In genomic region chr15:64855206-64856000, GRCh38 we compare ENCODE assay signal across 9 cellular contexts. TPM values are rescaled to one million over a fixed set of nuclear protein-coding genes. Genes with fewer than 3 reads are reported as not detected.
DNase-seq lines count a peak whose midpoint lies in the region; ATAC-seq, FAIRE-seq and TF ChIP-seq lines count a peak whose summit lies in the region.
"Had no signal": no experiment of that assay in that cellular context is flagged by ENCODE, and none has a peak within 500 bp of the region (broad histone marks: within the 10 kb centered on the region; RNA-seq: fewer than 3 reads in every experiment).

No MANE protein-coding gene starts in this region.

- no peak overlapping the region for H3K56ac ChIP-seq in H9 (ENCODE audit: insufficient read length, low read depth, low read length)

- no peak for ATAC-seq in HG03097 (IDR thresholded peaks at IDR 0.05; ENCODE audit: low FRiP score, unreplicated experiment)

- H2BK5ac ChIP-seq in H9 (ENCODE audit: insufficient read length, low read length), result no peak overlapping the region

- H2BK120ac ChIP-seq in H9 (ENCODE audit: low read depth, low read length, poor library complexity, severe bottlenecking), result no peak overlapping the region

- H4K5ac ChIP-seq in H9 (ENCODE audit: insufficient read length, low read depth, low read length), result no peak overlapping the region

- no peaks in the 10 kb centered on the region for H3K79me1 ChIP-seq in H9 (ENCODE audit: insufficient read depth, low read depth, low read length, poor library complexity, severe bottlenecking)

- H3K4ac ChIP-seq in H9 (ENCODE audit: low read depth, low read length), result no peak overlapping the region

- no peak overlapping the region for H3T11ph ChIP-seq in H9 (ENCODE audit: low read length)

- H2BK12ac ChIP-seq in H9 (ENCODE audit: insufficient read length, low read depth, low read length), result no peak overlapping the region

- H4K20me1 ChIP-seq in H9 (ENCODE audit: control insufficient read depth, insufficient read depth, insufficient read length), result peaks cover 2% of the 10 kb centered on the region

- peaks cover 43 to 50% of the 10 kb centered on the region in 2 experiments for H3K4me1 Mint-ChIP-seq in H9

- no peak overlapping the region for H3K9ac ChIP-seq in H9 (ENCODE audit: extremely low read depth, insufficient read length, low read length)
- no peak overlapping the region for H3K9ac ChIP-seq in stomach smooth muscle (ENCODE audit: low read length in 2 of 2)

- no peaks in the 10 kb centered on the region for H3K23me2 ChIP-seq in H9 (ENCODE audit: insufficient read length, low read depth, low read length, poor library complexity, severe bottlenecking)

- no peak overlapping the region for H2BK15ac ChIP-seq in H9 (ENCODE audit: low read depth, low read length)

- no peak for FAIRE-seq in D721Med (lab: Jason Lieb, UNC)

- H3K9me3 ChIP-seq in H9 (ENCODE audit: control insufficient read depth, low read depth, low read length) (no peaks in the 10 kb centered on the region), SJSA1 (replicated peaks) (no peaks in the 10 kb centered on the region), right atrium auricular region (no peaks in the 10 kb centered on the region), stomach smooth muscle (ENCODE audit: control insufficient read depth in 2 of 2, low read length in 2 of 2) (no peaks in the 10 kb centered on the region)

- H2AFZ ChIP-seq in H9 (ENCODE audit: low read length), result no peak overlapping the region

- DNase-seq in H9, result peak; percentile 22
- DNase-seq in SJSA1 (ENCODE audit: low read depth in 1 of 2, low spot score in 2 of 2), result no peak
- DNase-seq in right atrium auricular region (ENCODE audit: low spot score), result no peak
- no peak for DNase-seq in stimulated activated CD4-positive, alpha-beta T cell treated with anti-CD3 and anti-CD28 coated beads, Interleukin-4, amount 100 ng/mL, for 4 hours
- DNase-seq in D721Med (ENCODE audit: insufficient read length, low spot score), result no peak
- DNase-seq: NCI-H524 treated with DMSO at 0.1 percent for 48 hours had no signal

- H3K27me3 ChIP-seq in H9 (ENCODE audit: insufficient read depth, low read length) (no peaks in the 10 kb centered on the region), SJSA1 (replicated peaks) (no peaks in the 10 kb centered on the region), right atrium auricular region (no peaks in the 10 kb centered on the region), stomach smooth muscle (ENCODE audit: control insufficient read depth in 1 of 2, insufficient read depth in 2 of 2, low read length in 2 of 2) (no peaks in the 10 kb centered on the region)

- no CpG with 5 or more reads among the region's 7 CpGs for WGBS in H9 (ENCODE audit: extremely low coverage, insufficient read length, low lambda C conversion rate)

- no peak overlapping the region for H2BK20ac ChIP-seq in H9 (ENCODE audit: low read depth, low read length, poor library complexity, severe bottlenecking)

- no peak overlapping the region for H4K8ac ChIP-seq in H9 (replicated peaks; ENCODE audit: insufficient read length, low read depth, low read length)

- H3K27ac Mint-ChIP-seq in H9, result peak overlapping the region in 2 of 3 experiments; percentile 61 to 66; a peak in 4 of 7 replicates

- no peak overlapping the region for H2AK5ac ChIP-seq in H9 (ENCODE audit: insufficient read length, low read length)

- H3K79me2 ChIP-seq in H9 (ENCODE audit: insufficient read depth, low read length), result no peaks in the 10 kb centered on the region; the same call in 1 of the 2 replicates

- H3K27me3 Mint-ChIP-seq in H9 (ENCODE audit: low read depth), result no peaks in the 10 kb centered on the region

- H3K4me1 ChIP-seq in H9 (ENCODE audit: insufficient read depth, low read length) (peaks cover 7% of the 10 kb centered on the region), SJSA1 (replicated peaks) (peaks cover 77% of the 10 kb centered on the region), right atrium auricular region (peaks cover 0 to 77% of the 10 kb centered on the region in 2 donors), stomach smooth muscle (ENCODE audit: control insufficient read depth, insufficient read depth, low read length) (peaks cover 79% of the 10 kb centered on the region)

- TF ChIP-seq CTCF in H9 (conservative IDR thresholded peaks at IDR 0.05) (no peak), right atrium auricular region (IDR thresholded peaks at IDR 0.05) (no peak), D721Med (IDR thresholded peaks at IDR 0.05; ENCODE audit: insufficient read depth, missing control alignments) (no peak)

- no peak overlapping the region for H3K18ac ChIP-seq in H9 (ENCODE audit: insufficient read length, low read depth, low read length)

- no peak overlapping the region for H3K14ac ChIP-seq in H9 (ENCODE audit: insufficient read depth, low read length)

- no peak overlapping the region for H3K27ac ChIP-seq in H9 (ENCODE audit: insufficient read length, low read depth, low read length)
- H3K27ac ChIP-seq in SJSA1, result peak overlapping the region; percentile 37; the same call in 1 of the 2 replicates
- peak overlapping the region; percentile 73 to 82 for H3K27ac ChIP-seq in right atrium auricular region
- H3K27ac ChIP-seq in stomach smooth muscle (ENCODE audit: low read length), result peak overlapping the region; percentile 67

- no peak overlapping the region for H3K23ac ChIP-seq in H9 (ENCODE audit: insufficient read length, low read depth, low read length)

- H3K4me3 Mint-ChIP-seq in H9, result no peak overlapping the region

- no peaks in the 10 kb centered on the region for H3K9me3 Mint-ChIP-seq in H9

- H4K91ac ChIP-seq in H9 (ENCODE audit: insufficient read length, low read depth, low read length), result no peak overlapping the region

- no peak overlapping the region for H3K4me2 ChIP-seq in H9 (ENCODE audit: insufficient read depth, insufficient read length, low read length)

- no peak overlapping the region for H3K4me3 ChIP-seq in SJSA1
- H3K4me3 ChIP-seq in right atrium auricular region, result no peak overlapping the region
- H3K4me3 ChIP-seq in stomach smooth muscle (ENCODE audit: low read length in 2 of 2), result no peak overlapping the region
- H3K4me3 ChIP-seq: lung had no signal

- peaks cover 31 to 71% (median 52%) of the 10 kb centered on the region in 3 experiments for H3K36me3 Mint-ChIP-seq in H9 (ENCODE audit: insufficient read depth in 1 of 3, low read depth in 3 of 3)

- H3K36me3 ChIP-seq in SJSA1 (peaks cover 88% of the 10 kb centered on the region), right atrium auricular region (peaks cover 42% of the 10 kb centered on the region), stomach smooth muscle (ENCODE audit: control insufficient read depth in 2 of 2, insufficient read depth in 2 of 2, low read length in 2 of 2) (peaks cover 23 to 25% of the 10 kb centered on the region in 2 donors)

RNA-seq across cellular contexts. Expression of gene PLEKHO2, which starts 13.7 kb away (rescaled TPM):
- total RNA-seq in H9 (2021), result 16.6 and 18.1 TPM in 2 replicates
- 21.4 and 21.7 TPM in 2 replicates for total RNA-seq in SJSA1 (2014; rRNA removed; shearing (Covaris generic))
- total RNA-seq in right atrium auricular region, result 10 to 100 TPM in 1 of 2 donors, 1 to 10 TPM in 1; 6.3 to 19.4 TPM

RNA-seq across cellular contexts. Expression of gene PIF1, which starts 30.0 kb away (rescaled TPM):
- total RNA-seq in H9 (2021), result 64.0 and 74.4 TPM in 2 replicates
- total RNA-seq in SJSA1 (2014; rRNA removed; shearing (Covaris generic)), result 20.1 and 29.2 TPM in 2 replicates
- under 1 TPM; 0.28 to 0.56 TPM for total RNA-seq in right atrium auricular region

RNA-seq across cellular contexts. Expression of gene ANKDD1A, which starts 56.3 kb away (rescaled TPM):
- total RNA-seq in H9 (2021), result 3.7 TPM in 2 replicates
- total RNA-seq in SJSA1 (2014; rRNA removed; shearing (Covaris generic)), result 1.3 and 3.3 TPM in 2 replicates
- 1 to 10 TPM in 1 of 2 donors, under 1 TPM in 1; 0.96 to 2.2 TPM for total RNA-seq in right atrium auricular region

Comparison
In these comparisons a context has a peak if more than half of its experiments do, and no peak if none do; other contexts are left out.
1. RNA of gene PIF1, which starts 30.0 kb away (total RNA-seq): 64.0 to 74.4 TPM in H9 and 20.1 to 29.2 TPM in SJSA1; 0.28 to 0.56 TPM in right atrium auricular region; every median in the first group is over 10 times any median in the second.